Comparison of ENCODE assay signal across 31 cellular contexts in genomic region chrX:66130469-66130868, GRCh38. TPM values are rescaled to one million over a fixed set of nuclear protein-coding genes. Genes with fewer than 3 reads are reported as not detected.
"Had no signal": no experiment of that assay in that cellular context is flagged by ENCODE, and none has a peak within 500 bp of the region (broad histone marks: within the 10 kb centered on the region; RNA-seq: fewer than 3 reads in every experiment).

No MANE protein-coding gene starts in this region.

- H3K4me3 Mint-ChIP-seq: activated B cell treated with CpG ODN at 0.5 μM for 24 hours; activated CD4-positive, alpha-beta memory T cell treated with anti-CD3 and anti-CD28 coated beads for 36 hours; activated naive CD4-positive, alpha-beta T cell treated with anti-CD3 and anti-CD28 coated beads for 36 hours; activated T-cell treated with anti-CD3 and anti-CD28 coated beads, Interleukin-2, amount 50 U/mL, for 4 hours; activated T-helper 1 cell treated with anti-CD3 and anti-CD28 coated beads, Interleukin-12 subunit alpha, Interleukin-12 subunit beta, Interleukin-2, Interleukin-4 antibody, amounts not matched to agents 30 ng/mL and 10 ng/mL and 1 ng/mL, durations not matched to agents 14 hours and 24 hours and 36 hours had no signal

- H3K9me3 Mint-ChIP-seq: activated B cell treated with CpG ODN at 0.5 μM for 24 hours; activated CD4-positive, alpha-beta memory T cell treated with anti-CD3 and anti-CD28 coated beads for 36 hours; activated naive CD4-positive, alpha-beta T cell treated with anti-CD3 and anti-CD28 coated beads for 36 hours; activated T-cell treated with anti-CD3 and anti-CD28 coated beads, Interleukin-2, amount 50 U/mL, for 4 hours; activated T-helper 1 cell treated with anti-CD3 and anti-CD28 coated beads, Interleukin-12 subunit alpha, Interleukin-12 subunit beta, Interleukin-2, Interleukin-4 antibody, amounts not matched to agents 30 ng/mL and 10 ng/mL and 1 ng/mL, durations not matched to agents 14 hours and 24 hours and 36 hours had no signal

- H3K36me3 ChIP-seq: adrenal gland, breast epithelium had no signal

- H3K27me3 ChIP-seq: body of pancreas had no signal

- H3K4me1 Mint-ChIP-seq: activated B cell treated with CpG ODN at 0.5 μM for 24 hours had no signal

- H3K27ac Mint-ChIP-seq: activated B cell treated with CpG ODN at 0.5 μM for 24 hours; activated CD4-positive, alpha-beta memory T cell treated with anti-CD3 and anti-CD28 coated beads for 36 hours; activated naive CD4-positive, alpha-beta T cell treated with anti-CD3 and anti-CD28 coated beads for 36 hours; activated naive CD4-positive, alpha-beta T cell treated with anti-CD3 and anti-CD28 coated beads, Interleukin-2, amount 50 U/mL, for 72 hours; activated T-helper 1 cell treated with anti-CD3 and anti-CD28 coated beads, Interleukin-12 subunit alpha, Interleukin-12 subunit beta, Interleukin-2, Interleukin-4 antibody, amounts not matched to agents 30 ng/mL and 10 ng/mL and 1 ng/mL, durations not matched to agents 14 hours and 24 hours and 36 hours had no signal

- H3K27me3 Mint-ChIP-seq: activated B cell treated with CpG ODN at 0.5 μM for 24 hours; activated CD4-positive, alpha-beta memory T cell treated with anti-CD3 and anti-CD28 coated beads for 36 hours had no signal

- H3K9me3 ChIP-seq: adrenal gland, body of pancreas, breast epithelium had no signal

- H3K36me3 Mint-ChIP-seq: activated CD4-positive, alpha-beta memory T cell treated with anti-CD3 and anti-CD28 coated beads for 36 hours; activated naive CD4-positive, alpha-beta T cell treated with anti-CD3 and anti-CD28 coated beads, Interleukin-2, amount 50 U/mL, for 72 hours had no signal

- H3K27ac ChIP-seq: adrenal gland, body of pancreas, breast epithelium, coronary artery, PC-9, VCaP had no signal

- ATAC-seq: activated naive CD4-positive, alpha-beta T cell treated with anti-CD3 and anti-CD28 coated beads, Interleukin-2, amount 50 U/mL, for 72 hours; activated T-cell treated with anti-CD3 and anti-CD28 coated beads, Interleukin-2, amount 50 U/mL, for 4 hours; body of pancreas had no signal

- H3K4me3 ChIP-seq: adrenal gland, body of pancreas, breast epithelium, coronary artery, PC-9 had no signal

- DNase-seq: activated B cell treated with CpG ODN at 0.5 μM for 24 hours; activated CD4-positive, alpha-beta memory T cell treated with anti-CD3 and anti-CD28 coated beads for 36 hours; activated CD4-positive, alpha-beta T cell treated with anti-CD3 and anti-CD28 coated beads for 4 hours; activated CD4-positive, alpha-beta T cell treated with anti-CD3 and anti-CD28 coated beads, Interleukin-2, amount 50 U/mL, for 1 hour; activated CD4-positive, CD25-positive, alpha-beta regulatory T cell treated with anti-CD3 and anti-CD28 coated beads, Interleukin-2, amount 50 U/mL, for 72 hours; activated CD8-positive, alpha-beta memory T cell treated with anti-CD3 and anti-CD28 coated beads, Interleukin-2, amount 50 U/mL, for 4 hours; activated gamma-delta T cell treated with Interleukin-2 at 50 U/mL for 16 hours; activated naive CD4-positive, alpha-beta T cell treated with anti-CD3 and anti-CD28 coated beads for 36 hours; activated T-cell treated with anti-CD3 and anti-CD28 coated beads for 4 hours; activated T-cell treated with anti-CD3 and anti-CD28 coated beads, Interleukin-2, amount 50 U/mL, for 4 hours; adrenal gland; body of pancreas; MV-4-11; NCI-H1092; NCI-H1436 treated with DMSO at 0.1 percent for 48 hours; NCI-H1694 treated with DMSO at 0.1 percent for 48 hours; NCI-H2029; NCI-H345; NCI-H524 treated with DMSO at 0.1 percent for 48 hours; NK-92 treated with Interleukin-12 subunit alpha and Interleukin-12 subunit beta, amount 100 ng/mL, for 24 hours; PC-9; Right ventricle myocardium superior; SW 1271; T-helper 1 cell; T-helper 2 cell; T-helper 9 cell had no signal

- H3K4me1 ChIP-seq: adrenal gland, body of pancreas, breast epithelium had no signal

RNA-seq across cellular contexts. Expression of gene HEPH, which starts 33.6 kb away (rescaled TPM):
- total RNA-seq: activated B cell treated with CpG ODN at 0.5 μM for 24 hours; activated CD4-positive, alpha-beta memory T cell treated with anti-CD3 and anti-CD28 coated beads for 36 hours; activated naive CD4-positive, alpha-beta T cell treated with anti-CD3 and anti-CD28 coated beads for 36 hours; activated T-helper 1 cell treated with anti-CD3 and anti-CD28 coated beads, Interleukin-12 subunit alpha, Interleukin-12 subunit beta, Interleukin-2, Interleukin-4 antibody, amounts not matched to agents 30 ng/mL and 10 ng/mL and 1 ng/mL, durations not matched to agents 14 hours and 24 hours and 36 hours; PC-9 had no signal
